In genomic region chr2:52536929-52537460, GRCh38 we compare ENCODE assay signal across 23 cellular contexts.
DNase-seq lines count a peak whose midpoint lies in the region; ATAC-seq lines count a peak whose summit lies in the region.
"Had no signal": no experiment of that assay in that cellular context is flagged by ENCODE, and none has a peak within 500 bp of the region (broad histone marks: within the 10 kb centered on the region; RNA-seq: fewer than 3 reads in every experiment).

No MANE protein-coding gene starts in this region.

- H3K4me3 Mint-ChIP-seq in immature natural killer cell = no peak overlapping the region
- H3K4me3 Mint-ChIP-seq: activated naive CD8-positive, alpha-beta T cell treated with anti-CD3 and anti-CD28 coated beads for 36 hours; activated T-cell treated with anti-CD3 and anti-CD28 coated beads, Interleukin-2, amount 50 U/mL, for 4 hours; dendritic cell treated with granulocyte-macrophage colony-stimulating factor and Interleukin-4, amounts not matched to agents 40 ng/mL and 50 ng/mL, for 4 days; H9; neural progenitor cell; stimulated activated naive B cell treated with anti-CD40 and anti-IgM and Interleukin-4, amounts not matched to agents 10 μg/mL and 1 μg/mL and 100 μg/mL, for 72 hours had no signal

- intact Hi-C loops in Right ventricle myocardium inferior (cut with DNase I) = no loop called here

- H3K27ac Mint-ChIP-seq in immature natural killer cell = no peak overlapping the region
- H3K27ac Mint-ChIP-seq: activated naive CD8-positive, alpha-beta T cell treated with anti-CD3 and anti-CD28 coated beads for 36 hours; dendritic cell treated with granulocyte-macrophage colony-stimulating factor and Interleukin-4, amounts not matched to agents 40 ng/mL and 50 ng/mL, for 4 days; H9; neural progenitor cell; stimulated activated naive B cell treated with anti-CD40 and anti-IgM and Interleukin-4, amounts not matched to agents 10 μg/mL and 1 μg/mL and 100 μg/mL, for 72 hours had no signal

- H3K36me3 Mint-ChIP-seq in immature natural killer cell = no peaks in the 10 kb centered on the region
- H3K36me3 Mint-ChIP-seq: activated naive CD8-positive, alpha-beta T cell treated with anti-CD3 and anti-CD28 coated beads for 36 hours; neural progenitor cell; stimulated activated naive B cell treated with anti-CD40 and anti-IgM and Interleukin-4, amounts not matched to agents 10 μg/mL and 1 μg/mL and 100 μg/mL, for 72 hours had no signal

- H3K4me1 Mint-ChIP-seq in immature natural killer cell = no peaks in the 10 kb centered on the region
- H3K4me1 Mint-ChIP-seq: activated naive CD8-positive, alpha-beta T cell treated with anti-CD3 and anti-CD28 coated beads for 36 hours; neural progenitor cell; stimulated activated naive B cell treated with anti-CD40 and anti-IgM and Interleukin-4, amounts not matched to agents 10 μg/mL and 1 μg/mL and 100 μg/mL, for 72 hours had no signal

- DNase-seq in NCI-H1417 (lab: John Stamatoyannopoulos, UW) (peak in 2 of 3 experiments; percentile 4 to 37), NCI-H1417 treated with DMSO at 0.1 percent for 48 hours (lab: John Stamatoyannopoulos, UW) (no peak), NCI-H2171 (lab: John Stamatoyannopoulos, UW) (peak; percentile 9), brain pericyte (ENCODE audit: low read depth, low spot score) (peak; percentile 65), iris pigment epithelial cell (ENCODE audit: low read depth) (peak; percentile 78), immature natural killer cell (no peak), middle frontal gyrus (ENCODE audit: extremely low spot score, low spot score) (no peak), Right ventricle myocardium inferior (ENCODE audit: missing footprints) (no peak)
- DNase-seq: activated gamma-delta T cell; activated naive CD8-positive, alpha-beta T cell treated with anti-CD3 and anti-CD28 coated beads for 36 hours; activated T-cell treated with anti-CD3 and anti-CD28 coated beads, Interleukin-2, amount 50 U/mL, for 4 hours; aorta; central memory CD4-positive, alpha-beta T cell; DMS79 treated with DMSO at 0.1 percent for 48 hours; GDM1; H9; left cardiac atrium; MV-4-11; NCI-H526 treated with DMSO at 0.1 percent for 48 hours; retina; stimulated activated naive B cell treated with anti-CD40 and anti-IgM and Interleukin-4, amounts not matched to agents 10 μg/mL and 1 μg/mL and 100 μg/mL, for 72 hours had no signal

- ATAC-seq in Right ventricle myocardium inferior = no peak
- ATAC-seq: activated T-cell treated with anti-CD3 and anti-CD28 coated beads, Interleukin-2, amount 50 U/mL, for 4 hours; left cardiac atrium; stimulated activated naive B cell treated with anti-CD40 and anti-IgM and Interleukin-4, amounts not matched to agents 10 μg/mL and 1 μg/mL and 100 μg/mL, for 72 hours had no signal

- H3K9me3 Mint-ChIP-seq in immature natural killer cell = peaks cover 0 to 23% (median 7%) of the 10 kb centered on the region in 6 donors
- H3K9me3 Mint-ChIP-seq: H9, neural progenitor cell had no signal

- no peaks in the 10 kb centered on the region for H3K27me3 Mint-ChIP-seq in immature natural killer cell (ENCODE audit: low read depth in 3 of 3)
- H3K27me3 Mint-ChIP-seq: activated naive CD8-positive, alpha-beta T cell treated with anti-CD3 and anti-CD28 coated beads for 36 hours; dendritic cell treated with granulocyte-macrophage colony-stimulating factor and Interleukin-4, amounts not matched to agents 40 ng/mL and 50 ng/mL, for 4 days; stimulated activated naive B cell treated with anti-CD40 and anti-IgM and Interleukin-4, amounts not matched to agents 10 μg/mL and 1 μg/mL and 100 μg/mL, for 72 hours had no signal

Comparison
In these comparisons a context has a peak if more than half of its experiments do, and no peak if none do; other contexts are left out.
1. DNase-seq: peak in NCI-H1417 (2 of 3), NCI-H2171 (single experiment), brain pericyte (single experiment) and iris pigment epithelial cell (single experiment); none in NCI-H1417 treated with DMSO at 0.1 percent for 48 hours (single experiment), immature natural killer cell (0 of 3), middle frontal gyrus (single experiment) and Right ventricle myocardium inferior (single experiment).